ENCODE assay signal across 2 cellular contexts in the genomic region with DNA sequence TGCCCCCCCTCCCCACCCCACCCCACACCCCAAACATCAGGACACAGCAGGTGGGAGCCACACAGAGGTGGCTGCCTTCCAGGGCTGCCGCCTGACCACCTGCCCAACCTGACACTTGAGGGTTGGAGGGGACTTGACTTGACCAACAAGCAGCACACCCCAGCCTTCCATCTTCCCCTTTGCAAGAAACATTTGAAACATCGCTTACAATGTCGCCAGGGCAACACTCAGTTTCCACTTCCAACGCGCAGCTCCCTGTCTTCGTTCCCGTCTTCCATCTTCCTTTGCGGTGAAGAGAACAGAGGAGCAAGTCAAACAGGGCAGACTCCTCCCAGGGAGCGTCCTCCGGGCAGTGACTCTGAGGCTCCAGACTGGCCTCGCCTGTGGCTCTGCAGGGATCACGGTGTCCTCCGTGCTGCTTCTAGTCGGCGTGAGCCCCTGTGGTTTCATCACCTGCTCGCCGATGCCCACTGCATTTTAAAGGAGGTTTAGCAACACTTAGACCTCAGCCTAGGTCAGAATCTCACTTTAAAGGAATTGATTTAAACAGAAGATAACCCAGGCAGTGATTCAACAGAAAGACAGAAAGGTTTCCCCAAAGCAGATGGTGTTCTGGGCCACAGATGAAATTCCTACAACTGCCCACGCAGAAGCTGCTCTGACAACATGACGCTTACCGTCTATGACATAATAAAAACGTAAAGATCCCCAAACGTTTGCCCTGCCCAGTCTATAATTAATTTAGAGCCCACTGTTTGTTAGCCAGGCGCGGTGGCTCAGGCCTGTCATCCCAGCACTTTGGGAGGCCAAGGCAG.
TF ChIP-seq lines count a peak whose summit lies in the region.

No MANE protein-coding gene starts in this region.

TF ChIP-seq in GM23338, 12 proteins besides CTCF, POLR2A, EP300 and RAD21 (continued from another document):
- TF ChIP-seq, protein P1, sequence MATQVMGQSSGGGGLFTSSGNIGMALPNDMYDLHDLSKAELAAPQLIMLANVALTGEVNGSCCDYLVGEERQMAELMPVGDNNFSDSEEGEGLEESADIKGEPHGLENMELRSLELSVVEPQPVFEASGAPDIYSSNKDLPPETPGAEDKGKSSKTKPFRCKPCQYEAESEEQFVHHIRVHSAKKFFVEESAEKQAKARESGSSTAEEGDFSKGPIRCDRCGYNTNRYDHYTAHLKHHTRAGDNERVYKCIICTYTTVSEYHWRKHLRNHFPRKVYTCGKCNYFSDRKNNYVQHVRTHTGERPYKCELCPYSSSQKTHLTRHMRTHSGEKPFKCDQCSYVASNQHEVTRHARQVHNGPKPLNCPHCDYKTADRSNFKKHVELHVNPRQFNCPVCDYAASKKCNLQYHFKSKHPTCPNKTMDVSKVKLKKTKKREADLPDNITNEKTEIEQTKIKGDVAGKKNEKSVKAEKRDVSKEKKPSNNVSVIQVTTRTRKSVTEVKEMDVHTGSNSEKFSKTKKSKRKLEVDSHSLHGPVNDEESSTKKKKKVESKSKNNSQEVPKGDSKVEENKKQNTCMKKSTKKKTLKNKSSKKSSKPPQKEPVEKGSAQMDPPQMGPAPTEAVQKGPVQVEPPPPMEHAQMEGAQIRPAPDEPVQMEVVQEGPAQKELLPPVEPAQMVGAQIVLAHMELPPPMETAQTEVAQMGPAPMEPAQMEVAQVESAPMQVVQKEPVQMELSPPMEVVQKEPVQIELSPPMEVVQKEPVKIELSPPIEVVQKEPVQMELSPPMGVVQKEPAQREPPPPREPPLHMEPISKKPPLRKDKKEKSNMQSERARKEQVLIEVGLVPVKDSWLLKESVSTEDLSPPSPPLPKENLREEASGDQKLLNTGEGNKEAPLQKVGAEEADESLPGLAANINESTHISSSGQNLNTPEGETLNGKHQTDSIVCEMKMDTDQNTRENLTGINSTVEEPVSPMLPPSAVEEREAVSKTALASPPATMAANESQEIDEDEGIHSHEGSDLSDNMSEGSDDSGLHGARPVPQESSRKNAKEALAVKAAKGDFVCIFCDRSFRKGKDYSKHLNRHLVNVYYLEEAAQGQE (IDR thresholded peaks at IDR 0.05; ENCODE audit: unreplicated experiment) = no peak
- TF ChIP-seq, protein P2, sequence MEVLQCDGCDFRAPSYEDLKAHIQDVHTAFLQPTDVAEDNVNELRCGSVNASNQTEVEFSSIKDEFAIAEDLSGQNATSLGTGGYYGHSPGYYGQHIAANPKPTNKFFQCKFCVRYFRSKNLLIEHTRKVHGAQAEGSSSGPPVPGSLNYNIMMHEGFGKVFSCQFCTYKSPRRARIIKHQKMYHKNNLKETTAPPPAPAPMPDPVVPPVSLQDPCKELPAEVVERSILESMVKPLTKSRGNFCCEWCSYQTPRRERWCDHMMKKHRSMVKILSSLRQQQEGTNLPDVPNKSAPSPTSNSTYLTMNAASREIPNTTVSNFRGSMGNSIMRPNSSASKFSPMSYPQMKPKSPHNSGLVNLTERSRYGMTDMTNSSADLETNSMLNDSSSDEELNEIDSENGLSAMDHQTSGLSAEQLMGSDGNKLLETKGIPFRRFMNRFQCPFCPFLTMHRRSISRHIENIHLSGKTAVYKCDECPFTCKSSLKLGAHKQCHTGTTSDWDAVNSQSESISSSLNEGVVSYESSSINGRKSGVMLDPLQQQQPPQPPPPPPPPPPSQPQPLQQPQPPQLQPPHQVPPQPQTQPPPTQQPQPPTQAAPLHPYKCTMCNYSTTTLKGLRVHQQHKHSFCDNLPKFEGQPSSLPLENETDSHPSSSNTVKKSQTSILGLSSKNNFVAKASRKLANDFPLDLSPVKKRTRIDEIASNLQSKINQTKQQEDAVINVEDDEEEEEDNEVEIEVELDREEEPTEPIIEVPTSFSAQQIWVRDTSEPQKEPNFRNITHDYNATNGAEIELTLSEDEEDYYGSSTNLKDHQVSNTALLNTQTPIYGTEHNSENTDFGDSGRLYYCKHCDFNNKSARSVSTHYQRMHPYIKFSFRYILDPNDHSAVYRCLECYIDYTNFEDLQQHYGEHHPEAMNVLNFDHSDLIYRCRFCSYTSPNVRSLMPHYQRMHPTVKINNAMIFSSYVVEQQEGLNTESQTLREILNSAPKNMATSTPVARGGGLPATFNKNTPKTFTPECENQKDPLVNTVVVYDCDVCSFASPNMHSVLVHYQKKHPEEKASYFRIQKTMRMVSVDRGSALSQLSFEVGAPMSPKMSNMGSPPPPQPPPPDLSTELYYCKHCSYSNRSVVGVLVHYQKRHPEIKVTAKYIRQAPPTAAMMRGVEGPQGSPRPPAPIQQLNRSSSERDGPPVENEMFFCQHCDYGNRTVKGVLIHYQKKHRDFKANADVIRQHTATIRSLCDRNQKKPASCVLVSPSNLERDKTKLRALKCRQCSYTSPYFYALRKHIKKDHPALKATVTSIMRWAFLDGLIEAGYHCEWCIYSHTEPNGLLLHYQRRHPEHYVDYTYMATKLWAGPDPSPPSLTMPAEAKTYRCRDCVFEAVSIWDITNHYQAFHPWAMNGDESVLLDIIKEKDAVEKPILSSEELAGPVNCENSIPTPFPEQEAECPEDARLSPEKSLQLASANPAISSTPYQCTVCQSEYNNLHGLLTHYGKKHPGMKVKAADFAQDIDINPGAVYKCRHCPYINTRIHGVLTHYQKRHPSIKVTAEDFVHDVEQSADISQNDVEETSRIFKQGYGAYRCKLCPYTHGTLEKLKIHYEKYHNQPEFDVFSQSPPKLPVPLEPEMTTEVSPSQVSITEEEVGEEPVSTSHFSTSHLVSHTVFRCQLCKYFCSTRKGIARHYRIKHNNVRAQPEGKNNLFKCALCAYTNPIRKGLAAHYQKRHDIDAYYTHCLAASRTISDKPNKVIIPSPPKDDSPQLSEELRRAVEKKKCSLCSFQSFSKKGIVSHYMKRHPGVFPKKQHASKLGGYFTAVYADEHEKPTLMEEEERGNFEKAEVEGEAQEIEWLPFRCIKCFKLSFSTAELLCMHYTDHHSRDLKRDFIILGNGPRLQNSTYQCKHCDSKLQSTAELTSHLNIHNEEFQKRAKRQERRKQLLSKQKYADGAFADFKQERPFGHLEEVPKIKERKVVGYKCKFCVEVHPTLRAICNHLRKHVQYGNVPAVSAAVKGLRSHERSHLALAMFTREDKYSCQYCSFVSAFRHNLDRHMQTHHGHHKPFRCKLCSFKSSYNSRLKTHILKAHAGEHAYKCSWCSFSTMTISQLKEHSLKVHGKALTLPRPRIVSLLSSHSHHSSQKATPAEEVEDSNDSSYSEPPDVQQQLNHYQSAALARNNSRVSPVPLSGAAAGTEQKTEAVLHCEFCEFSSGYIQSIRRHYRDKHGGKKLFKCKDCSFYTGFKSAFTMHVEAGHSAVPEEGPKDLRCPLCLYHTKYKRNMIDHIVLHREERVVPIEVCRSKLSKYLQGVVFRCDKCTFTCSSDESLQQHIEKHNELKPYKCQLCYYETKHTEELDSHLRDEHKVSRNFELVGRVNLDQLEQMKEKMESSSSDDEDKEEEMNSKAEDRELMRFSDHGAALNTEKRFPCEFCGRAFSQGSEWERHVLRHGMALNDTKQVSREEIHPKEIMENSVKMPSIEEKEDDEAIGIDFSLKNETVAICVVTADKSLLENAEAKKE (CRISPR knock-in tag; IDR thresholded peaks at IDR 0.05) = no peak
- TF ChIP-seq EZH2 (IDR thresholded peaks at IDR 0.05; ENCODE audit: low read depth, unreplicated experiment) (no peak), JUNB (IDR thresholded peaks at IDR 0.05; ENCODE audit: unreplicated experiment) (no peak), ZNF331 (CRISPR knock-in tag; IDR thresholded peaks at IDR 0.05; ENCODE audit: low read depth) (no peak)
- TF ChIP-seq, protein P3, sequence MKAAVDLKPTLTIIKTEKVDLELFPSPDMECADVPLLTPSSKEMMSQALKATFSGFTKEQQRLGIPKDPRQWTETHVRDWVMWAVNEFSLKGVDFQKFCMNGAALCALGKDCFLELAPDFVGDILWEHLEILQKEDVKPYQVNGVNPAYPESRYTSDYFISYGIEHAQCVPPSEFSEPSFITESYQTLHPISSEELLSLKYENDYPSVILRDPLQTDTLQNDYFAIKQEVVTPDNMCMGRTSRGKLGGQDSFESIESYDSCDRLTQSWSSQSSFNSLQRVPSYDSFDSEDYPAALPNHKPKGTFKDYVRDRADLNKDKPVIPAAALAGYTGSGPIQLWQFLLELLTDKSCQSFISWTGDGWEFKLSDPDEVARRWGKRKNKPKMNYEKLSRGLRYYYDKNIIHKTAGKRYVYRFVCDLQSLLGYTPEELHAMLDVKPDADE (IDR thresholded peaks at IDR 0.05) = no peak

TF ChIP-seq in GM12891, 5 proteins besides CTCF, POLR2A, EP300 and RAD21:
- TF ChIP-seq PAX5 (IDR thresholded peaks at IDR 0.05; ENCODE audit: insufficient read depth, low read length, severe bottlenecking) (no peak), TAF1 (IDR thresholded peaks at IDR 0.05; ENCODE audit: low read depth, low read length) (no peak), POU2F2 (IDR thresholded peaks at IDR 0.05; ENCODE audit: low read depth, low read length) (no peak), SPI1 (IDR thresholded peaks at IDR 0.05; ENCODE audit: low read depth, low read length) (no peak)
